Comparison of ENCODE assay signal across 10 cellular contexts in genomic region chr11:46273511-46274205, GRCh38. TPM values are rescaled to one million over a fixed set of nuclear protein-coding genes. Genes with fewer than 3 reads are reported as not detected.
DNase-seq lines count a peak whose midpoint lies in the region; ATAC-seq, FAIRE-seq and TF ChIP-seq lines count a peak whose summit lies in the region.
"Had no signal": no experiment of that assay in that cellular context is flagged by ENCODE, and none has a peak within 500 bp of the region (broad histone marks: within the 10 kb centered on the region; RNA-seq: fewer than 3 reads in every experiment).

No MANE protein-coding gene starts in this region.

- H3K9me3 ChIP-seq in astrocyte (ENCODE audit: insufficient read depth, low read depth, low read length) (no peaks in the 10 kb centered on the region), mesenchymal stem cell (ENCODE audit: control insufficient read depth, low read length) (no peaks in the 10 kb centered on the region), upper lobe of right lung (no peaks in the 10 kb centered on the region)

- DNase-seq in T47D (ENCODE audit: low read depth in 1 of 2, low spot score in 1 of 2) (peak; percentile 81 to 86), MCF 10A (ENCODE audit: unreplicated experiment) (no peak), astrocyte (ENCODE audit: low read depth) (no peak), mesenchymal stem cell (no peak), upper lobe of right lung (no peak), SW 1271 (lab: John Stamatoyannopoulos, UW) (no peak)
- no peak for DNase-seq in stimulated activated CD4-positive, alpha-beta T cell treated with anti-CD3 and anti-CD28 coated beads, Interleukin-15, amount 100 ng/mL, for 24 hours
- DNase-seq: effector CD4-positive, alpha-beta T cell had no signal

- intact Hi-C loops in MCF 10A (cut with micrococcal nuclease) (no loop called here), upper lobe of right lung (cut with DNase I) (no loop called here)

- H3K4me3 ChIP-seq in astrocyte (ENCODE audit: insufficient read depth, low read depth, low read length) (no peak overlapping the region), mesenchymal stem cell (ENCODE audit: insufficient read depth in 1 of 2, low read depth in 1 of 2, low read length in 2 of 2) (no peak overlapping the region), upper lobe of right lung (no peak overlapping the region)

- no TSS peak for BruUV-seq in MCF 10A (replicated peaks; lab: Mats Ljungman, UMichigan)

- peak overlapping the region; percentile 82 for H4K8ac ChIP-seq in mesenchymal stem cell (ENCODE audit: low read length)

- H3K14ac ChIP-seq in mesenchymal stem cell (ENCODE audit: low read length in 2 of 2) = no peak overlapping the region

- H3K4me2 ChIP-seq in astrocyte (ENCODE audit: low read length) (peak overlapping the region; percentile 43), mesenchymal stem cell (ENCODE audit: low read length, poor library complexity, severe bottlenecking) (no peak overlapping the region)

- POLR2A ChIA-PET in MCF 10A (lab: Yijun Ruan, JAX) = interaction anchor here (0.9 to 2.6 kb wide), 4 partner anchors 12 to 30 kb away, joined by 3 to 12 read pairs (median 6); no protein-coding TSS in a partner anchor

- in situ Hi-C loops in T47D (cut with HindIII; ENCODE audit: low pct_unique_long_range_greater_than_20kb, low sequenced_read_pairs) = no loop called here

- H3K27ac ChIP-seq in astrocyte (ENCODE audit: low read depth, low read length) (peak overlapping the region; percentile 45), mesenchymal stem cell (ENCODE audit: low read length, poor library complexity, severe bottlenecking) (peak overlapping the region; percentile 43), upper lobe of right lung (peak overlapping the region; percentile 82)

- no peak overlapping the region for H3K4me3 Mint-ChIP-seq in MCF 10A (ENCODE audit: unreplicated experiment)
- H3K4me3 Mint-ChIP-seq in astrocyte (ENCODE audit: unreplicated experiment) = no peak overlapping the region
- H3K4me3 Mint-ChIP-seq: IgD-negative memory B cell had no signal

- peak overlapping the region; percentile 23 to 25 for H3K18ac ChIP-seq in mesenchymal stem cell (ENCODE audit: low read depth in 1 of 2, low read length in 2 of 2)

- H3K4me1 ChIP-seq in astrocyte (ENCODE audit: insufficient read depth, low read length) (peaks cover 22% of the 10 kb centered on the region), mesenchymal stem cell (ENCODE audit: control insufficient read depth, insufficient read depth, low read depth, low read length) (peaks cover 29% of the 10 kb centered on the region), upper lobe of right lung (peaks cover 29% of the 10 kb centered on the region)

- H3K9ac ChIP-seq in astrocyte (ENCODE audit: low read length) (peak overlapping the region; percentile 34), mesenchymal stem cell (ENCODE audit: low read length) (peak overlapping the region; percentile 52)

- H3K27ac Mint-ChIP-seq in MCF 10A (ENCODE audit: low read depth, unreplicated experiment) (no peak overlapping the region), astrocyte (ENCODE audit: unreplicated experiment) (no peak overlapping the region)
- H3K27ac Mint-ChIP-seq: IgD-negative memory B cell had no signal

- no peak for FAIRE-seq in astrocyte (lab: Jason Lieb, UNC)

- ATAC-seq in upper lobe of right lung (peak; percentile 48), GM21723 (IDR thresholded peaks at IDR 0.05; ENCODE audit: unreplicated experiment) (no peak)

- no peak overlapping the region for H2AK5ac ChIP-seq in mesenchymal stem cell (ENCODE audit: low read length, severe bottlenecking)

- CTCF ChIA-PET in MCF 10A (lab: Yijun Ruan, JAX) = interaction anchor here (0.6 to 1.9 kb wide), 6 partner anchors 11 to 36 kb away, joined by 3 to 6 read pairs (median 4); no protein-coding TSS in a partner anchor

- no peak overlapping the region for H2BK120ac ChIP-seq in mesenchymal stem cell (ENCODE audit: low read depth, low read length)

- H4K20me1 ChIP-seq in astrocyte (ENCODE audit: insufficient read depth, low read length) = no peaks in the 10 kb centered on the region

- no peaks in the 10 kb centered on the region for H3K27me3 ChIP-seq in astrocyte (ENCODE audit: insufficient read depth, low read length)
- no peaks in the 10 kb centered on the region for H3K27me3 ChIP-seq in mesenchymal stem cell (ENCODE audit: control insufficient read depth in 1 of 2, insufficient read depth in 1 of 2, low read length in 2 of 2)
- peaks cover 16% of the 10 kb centered on the region for H3K27me3 ChIP-seq in upper lobe of right lung

- no peak overlapping the region for H2BK15ac ChIP-seq in mesenchymal stem cell (ENCODE audit: low read depth, poor library complexity, severe bottlenecking)

- H2BK5ac ChIP-seq in mesenchymal stem cell (ENCODE audit: low read depth, low read length, poor library complexity, severe bottlenecking) = no peak overlapping the region

- no peaks in the 10 kb centered on the region for H3K79me1 ChIP-seq in mesenchymal stem cell (replicated peaks; ENCODE audit: low read length, poor library complexity, severe bottlenecking)

- no peak overlapping the region for H3K23ac ChIP-seq in mesenchymal stem cell (ENCODE audit: low read length in 2 of 2)

- H3K79me2 ChIP-seq in astrocyte (ENCODE audit: insufficient read depth, low read length) = peaks cover 11% of the 10 kb centered on the region

- 91% methylated on average over 5 of the region's 7 CpGs for WGBS in mesenchymal stem cell

- H3K36me3 ChIP-seq in astrocyte (ENCODE audit: insufficient read depth, low read length) = no peaks in the 10 kb centered on the region
- H3K36me3 ChIP-seq in mesenchymal stem cell (ENCODE audit: control insufficient read depth in 1 of 2, insufficient read depth in 2 of 2, low read depth in 1 of 2, low read length in 2 of 2) = no peaks in the 10 kb centered on the region
- no peaks in the 10 kb centered on the region for H3K36me3 ChIP-seq in upper lobe of right lung

- TF ChIP-seq CTCF in MCF 10A (IDR thresholded peaks at IDR 0.05; ENCODE audit: unreplicated experiment) (no peak), astrocyte (IDR thresholded peaks at IDR 0.05; ENCODE audit: insufficient read depth, low read depth, low read length) (no peak), upper lobe of right lung (IDR thresholded peaks at IDR 0.05) (no peak)

- H4K91ac ChIP-seq in mesenchymal stem cell (ENCODE audit: low read length) = peak overlapping the region; percentile 67

- H2AFZ ChIP-seq in astrocyte (ENCODE audit: low read depth, low read length) (no peak overlapping the region), mesenchymal stem cell (ENCODE audit: low read depth, low read length) (no peak overlapping the region)

- peaks cover 12% of the 10 kb centered on the region for H3K36me3 Mint-ChIP-seq in MCF 10A (ENCODE audit: insufficient read depth, unreplicated experiment)
- peaks cover 2% of the 10 kb centered on the region for H3K36me3 Mint-ChIP-seq in astrocyte (ENCODE audit: low read depth, unreplicated experiment)

- no peak overlapping the region for H2BK12ac ChIP-seq in mesenchymal stem cell (ENCODE audit: low read length in 2 of 2)

- peaks cover 2% of the 10 kb centered on the region for H3K27me3 Mint-ChIP-seq in MCF 10A (ENCODE audit: insufficient read depth, unreplicated experiment)
- peaks cover 2% of the 10 kb centered on the region for H3K27me3 Mint-ChIP-seq in astrocyte (ENCODE audit: low read depth, unreplicated experiment)

- H3K4me1 Mint-ChIP-seq in MCF 10A (ENCODE audit: insufficient read depth, unreplicated experiment) (peaks cover 16% of the 10 kb centered on the region), astrocyte (ENCODE audit: low read depth, unreplicated experiment) (peaks cover 34% of the 10 kb centered on the region)

- H3K4ac ChIP-seq in mesenchymal stem cell (ENCODE audit: low read depth in 1 of 2, low read length in 2 of 2) = no peak overlapping the region

- no peaks in the 10 kb centered on the region for H3K9me3 Mint-ChIP-seq in MCF 10A (ENCODE audit: unreplicated experiment)
- H3K9me3 Mint-ChIP-seq in astrocyte (ENCODE audit: unreplicated experiment) = no peaks in the 10 kb centered on the region
- H3K9me3 Mint-ChIP-seq: IgD-negative memory B cell had no signal

RNA-seq across cellular contexts. Expression of gene CREB3L1, which starts 3.8 kb away (rescaled TPM):
- total RNA-seq in MCF 10A (2022) (not detected in 2 replicates), astrocyte (324 and 399 TPM in 2 replicates), upper lobe of right lung (47.4 TPM)
- polyA plus RNA-seq in mesenchymal stem cell (2013, experiment 1 of 2) = 223 TPM
- polyA plus RNA-seq in mesenchymal stem cell (2013, experiment 2 of 2) = 217 TPM
- polyA plus RNA-seq: IgD-negative memory B cell had no signal

Comparison
In these comparisons a context has a peak if more than half of its experiments do, and no peak if none do; other contexts are left out.
1. DNase-seq: peak in T47D (2 of 2); none in MCF 10A (single experiment), astrocyte (single experiment), mesenchymal stem cell (single experiment), upper lobe of right lung (single experiment), SW 1271 (0 of 2) and stimulated activated CD4-positive, alpha-beta T cell treated with anti-CD3 and anti-CD28 coated beads, Interleukin-15, amount 100 ng/mL, for 24 hours (single experiment).
2. RNA of gene CREB3L1, which starts 3.8 kb away (total RNA-seq): 324 to 399 TPM in astrocyte and 47.4 TPM in upper lobe of right lung (single experiment); not detected in MCF 10A; every median in the first group is over 10 times any median in the second.
3. Peak in every context shown above with its lines, with median percentiles within 50 percentile points of each other: H3K27ac ChIP-seq.